In genomic region chr3:22210693-22211092, GRCh38 we compare ENCODE assay signal across 7 cellular contexts.
"Had no signal": no experiment of that assay in that cellular context is flagged by ENCODE, and none has a peak within 500 bp of the region (broad histone marks: within the 10 kb centered on the region; RNA-seq: fewer than 3 reads in every experiment).

No MANE protein-coding gene starts in this region.

- DNase-seq: Kasumi-1, KBM-7, KG1 had no signal

- H3K27ac ChIP-seq: HL-60, KMS-11 had no signal

- H3K4me2 ChIP-seq: KMS-11 had no signal

- H3K9ac ChIP-seq: KMS-11 had no signal

- H3K27me3 Mint-ChIP-seq: IgD-negative memory B cell had no signal

- H3K4me3 Mint-ChIP-seq: IgD-negative memory B cell had no signal

- H3K36me3 Mint-ChIP-seq: IgD-negative memory B cell had no signal

- H3K27ac Mint-ChIP-seq: IgD-negative memory B cell had no signal

- FAIRE-seq: HTR-8/SVneo had no signal

- H3K4me1 Mint-ChIP-seq: IgD-negative memory B cell had no signal
